Comparison of ENCODE assay signal across 9 cellular contexts in genomic region chr14:103594265-103594664, GRCh38. TPM values are rescaled to one million over a fixed set of nuclear protein-coding genes. Genes with fewer than 3 reads are reported as not detected.
DNase-seq lines count a peak whose midpoint lies in the region; ATAC-seq and TF ChIP-seq lines count a peak whose summit lies in the region.
"Had no signal": no experiment of that assay in that cellular context is flagged by ENCODE, and none has a peak within 500 bp of the region (broad histone marks: within the 10 kb centered on the region; RNA-seq: fewer than 3 reads in every experiment).

No MANE protein-coding gene starts in this region.

- peaks cover 0 to 6% (median 0%) of the 10 kb centered on the region in 4 donors for H3K4me1 ChIP-seq in Peyer's patch

- TF ChIP-seq POLR2A in Peyer's patch (IDR thresholded peaks at IDR 0.05) = no peak

- H3K27ac ChIP-seq in Peyer's patch = peak overlapping the region in 3 of 4 donors; percentile 2 to 52 (median 8)

- intact Hi-C loops in activated CD8-positive, alpha-beta T cell treated with anti-CD3 and anti-CD28 coated beads for 36 hours (cut with micrococcal nuclease) = no loop called here

- H3K9me3 Mint-ChIP-seq in activated CD8-positive, alpha-beta T cell treated with anti-CD3 and anti-CD28 coated beads for 36 hours = no peaks in the 10 kb centered on the region

- no peak for ATAC-seq in activated CD8-positive, alpha-beta T cell treated with anti-CD3 and anti-CD28 coated beads for 36 hours

- DNase-seq in HT1080 (ENCODE audit: low read depth) = peak; percentile 86
- no peak for DNase-seq in Peyer's patch
- DNase-seq in foreskin melanocyte = peak; percentile 99
- DNase-seq in putamen (ENCODE audit: low spot score) = peak; percentile 87
- DNase-seq in stimulated activated CD4-positive, alpha-beta T cell treated with anti-CD3 and anti-CD28 coated beads, Interleukin-15, amount 100 ng/mL, for 24 hours = no peak
- DNase-seq in NCI-H2029 (lab: John Stamatoyannopoulos, UW) = no peak
- DNase-seq in activated CD8-positive, alpha-beta T cell treated with anti-CD3 and anti-CD28 coated beads for 36 hours = no peak
- no peak for DNase-seq in KBM-7

- in situ Hi-C loops in KBM-7 (cut with MboI; ENCODE audit: low pct_unique_long_range_greater_than_20kb, low sequenced_read_pairs) = no loop called here

- no peaks in the 10 kb centered on the region for H3K9me3 ChIP-seq in Peyer's patch
- H3K9me3 ChIP-seq: adrenal gland had no signal

- peaks cover 0 to 12% (median 0%) of the 10 kb centered on the region in 3 donors for H3K36me3 ChIP-seq in Peyer's patch

- H3K27me3 Mint-ChIP-seq in activated CD8-positive, alpha-beta T cell treated with anti-CD3 and anti-CD28 coated beads for 36 hours = no peaks in the 10 kb centered on the region

- H3K27ac Mint-ChIP-seq in activated CD8-positive, alpha-beta T cell treated with anti-CD3 and anti-CD28 coated beads for 36 hours = no peak overlapping the region

- H3K4me3 ChIP-seq in Peyer's patch = no peak overlapping the region
- H3K4me3 ChIP-seq: adrenal gland had no signal

- H3K36me3 Mint-ChIP-seq in activated CD8-positive, alpha-beta T cell treated with anti-CD3 and anti-CD28 coated beads for 36 hours (ENCODE audit: low read depth) = peaks cover 2% of the 10 kb centered on the region

- no peak overlapping the region for H3K4me3 Mint-ChIP-seq in activated CD8-positive, alpha-beta T cell treated with anti-CD3 and anti-CD28 coated beads for 36 hours

- TF ChIP-seq CTCF in Peyer's patch (IDR thresholded peaks at IDR 0.05) = no peak
- no peak for TF ChIP-seq CTCF in activated CD8-positive, alpha-beta T cell treated with anti-CD3 and anti-CD28 coated beads for 36 hours (IDR thresholded peaks at IDR 0.05)

- H3K27me3 ChIP-seq in Peyer's patch = no peaks in the 10 kb centered on the region
- H3K27me3 ChIP-seq: adrenal gland had no signal

- H3K4me1 Mint-ChIP-seq in activated CD8-positive, alpha-beta T cell treated with anti-CD3 and anti-CD28 coated beads for 36 hours (ENCODE audit: low read depth) = peaks cover 2% of the 10 kb centered on the region

- CTCF ChIA-PET in activated CD8-positive, alpha-beta T cell treated with anti-CD3 and anti-CD28 coated beads for 36 hours (lab: Charles Lee) = no interaction called here

- POLR2A ChIA-PET in activated CD8-positive, alpha-beta T cell treated with anti-CD3 and anti-CD28 coated beads for 36 hours (lab: Charles Lee) = interaction anchor here (0.8 kb wide), 1 partner anchor 34 kb away, joined by 3 read pairs; no protein-coding TSS in a partner anchor

RNA-seq across cellular contexts. Expression of gene COA8, which starts 31.5 kb away (rescaled TPM):
- total RNA-seq in HT1080 (2014; rRNA removed; shearing (Covaris generic)) = 24.0 and 50.6 TPM in 2 replicates
- 37.7 and 45.1 TPM in 2 replicates for polyA plus RNA-seq in HT1080 (2015; cell fraction: cytosol; rRNA removed)
- polyA plus RNA-seq in HT1080 (2015; cell fraction: nucleus; rRNA removed) = 13.8 and 15.8 TPM in 2 replicates
- 10 to 100 TPM; 13.6 to 20.8 (median 17.9) TPM for total RNA-seq in Peyer's patch
- 10 to 100 TPM; 40.3 to 45.6 TPM for total RNA-seq in activated CD8-positive, alpha-beta T cell treated with anti-CD3 and anti-CD28 coated beads for 36 hours

RNA-seq across cellular contexts. Expression of gene BAG5, which starts 31.8 kb away (rescaled TPM):
- 19.7 and 23.8 TPM in 2 replicates for total RNA-seq in HT1080 (2014; rRNA removed; shearing (Covaris generic))
- 18.3 and 20.9 TPM in 2 replicates for polyA plus RNA-seq in HT1080 (2015; cell fraction: cytosol; rRNA removed)
- 13.4 and 14.0 TPM in 2 replicates for polyA plus RNA-seq in HT1080 (2015; cell fraction: nucleus; rRNA removed)
- total RNA-seq in Peyer's patch = 10 to 100 TPM; 18.0 to 38.0 (median 19.5) TPM
- 10 to 100 TPM; 28.8 to 29.6 TPM for total RNA-seq in activated CD8-positive, alpha-beta T cell treated with anti-CD3 and anti-CD28 coated beads for 36 hours

RNA-seq across cellular contexts. Expression of gene KLC1, which starts 34.7 kb away (rescaled TPM):
- total RNA-seq in HT1080 (2014; rRNA removed; shearing (Covaris generic)) = 123 and 163 TPM in 2 replicates
- 142 and 175 TPM in 2 replicates for polyA plus RNA-seq in HT1080 (2015; cell fraction: cytosol; rRNA removed)
- polyA plus RNA-seq in HT1080 (2015; cell fraction: nucleus; rRNA removed) = 296 and 347 TPM in 2 replicates
- 100 to 1,000 TPM; 125 to 361 (median 270) TPM for total RNA-seq in Peyer's patch
- 100 to 1,000 TPM in 1 of 2 experiments, 10 to 100 TPM in 1; 97.5 to 101 TPM for total RNA-seq in activated CD8-positive, alpha-beta T cell treated with anti-CD3 and anti-CD28 coated beads for 36 hours

Comparison
In these comparisons a context has a peak if more than half of its experiments do, and no peak if none do; other contexts are left out.
1. DNase-seq: peak in HT1080 (single experiment), foreskin melanocyte (single experiment) and putamen (single experiment); none in Peyer's patch (0 of 3), stimulated activated CD4-positive, alpha-beta T cell treated with anti-CD3 and anti-CD28 coated beads, Interleukin-15, amount 100 ng/mL, for 24 hours (single experiment), NCI-H2029 (single experiment), activated CD8-positive, alpha-beta T cell treated with anti-CD3 and anti-CD28 coated beads for 36 hours (single experiment) and KBM-7 (single experiment).